In the genomic region with DNA sequence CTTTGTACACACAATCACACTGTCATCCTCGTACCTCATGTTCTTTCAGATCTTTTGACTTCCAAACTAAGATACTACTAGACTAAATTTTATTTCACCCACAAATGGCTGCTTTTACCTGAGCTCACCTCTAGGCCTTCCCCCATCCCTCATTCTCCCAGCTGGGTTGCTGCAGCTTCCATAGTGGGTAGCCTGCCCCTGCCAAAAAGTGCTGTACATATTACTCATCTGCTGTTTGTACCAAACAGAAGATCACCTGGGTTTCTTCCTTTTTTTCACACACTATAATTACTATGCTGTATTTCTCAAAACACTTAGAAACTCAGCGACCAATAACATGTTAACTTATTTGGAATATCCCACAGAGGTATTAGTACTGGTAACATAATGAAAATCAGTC, we compare ENCODE assay signal across 16 cellular contexts.
DNase-seq lines count a peak whose midpoint lies in the region; ATAC-seq and TF ChIP-seq lines count a peak whose summit lies in the region.
"Had no signal": no experiment of that assay in that cellular context is flagged by ENCODE, and none has a peak within 500 bp of the region (broad histone marks: within the 10 kb centered on the region; RNA-seq: fewer than 3 reads in every experiment).

No MANE protein-coding gene starts in this region.

- H3K9me3 Mint-ChIP-seq in endodermal cell (peaks cover 12% of the 10 kb centered on the region), T-cell (peaks cover 0 to 9% (median 6%) of the 10 kb centered on the region in 3 donors)
- peaks cover 3% of the 10 kb centered on the region for H3K9me3 Mint-ChIP-seq in stimulated activated effector memory CD8-positive, alpha-beta T cell treated with anti-CD3 and anti-CD28 coated beads, Interleukin-12 subunit alpha, Interleukin-12 subunit beta, amount 100 ng/mL, for 72 hours

- no peaks in the 10 kb centered on the region for H3F3A ChIP-seq in PC-3 (ENCODE audit: low read length, unreplicated experiment)

- H3K79me2 ChIP-seq in OCI-LY3 (ENCODE audit: low read length) (no peaks in the 10 kb centered on the region), PC-3 (ENCODE audit: low read length) (no peaks in the 10 kb centered on the region)

- no peak for ATAC-seq in PC-3
- ATAC-seq in stimulated activated effector memory CD8-positive, alpha-beta T cell treated with anti-CD3 and anti-CD28 coated beads, Interleukin-12 subunit alpha, Interleukin-12 subunit beta, amount 100 ng/mL, for 72 hours = no peak
- no peak for ATAC-seq in T-cell (replicated peaks in 1 of 4)
- ATAC-seq: CD8-positive, alpha-beta T cell; HCT116 had no signal

- no peak overlapping the region; the same call in 1 of the 2 replicates for H2AFZ ChIP-seq in OCI-LY3 (ENCODE audit: low read depth, low read length)
- no peak overlapping the region for H2AFZ ChIP-seq in PC-3 (ENCODE audit: low read length)

- H3K4me2 ChIP-seq in OCI-LY3 (ENCODE audit: low read length) (peak overlapping the region; percentile 51), PC-3 (ENCODE audit: low read length) (no peak overlapping the region)

- WGBS in endodermal cell (ENCODE audit: insufficient coverage in 1 of 2, insufficient read length in 1 of 2), 2 experiments = 96 to 100% methylated on average over 1 to 2 of the region's 2 CpGs

- H3K36me3 ChIP-seq in OCI-LY3 (replicated peaks; ENCODE audit: low read depth, low read length) (no peaks in the 10 kb centered on the region), PC-3 (ENCODE audit: low read depth, low read length) (no peaks in the 10 kb centered on the region), endodermal cell (ENCODE audit: control insufficient read depth, insufficient read depth, low read length) (no peaks in the 10 kb centered on the region)
- H3K36me3 ChIP-seq: BLaER1 treated with 17β-estradiol and CSF1 and Interleukin-3, amounts not matched to agents 10 nM and 100 nM had no signal

- H4K20me1 ChIP-seq in OCI-LY3 (ENCODE audit: insufficient read depth, low read length) = no peaks in the 10 kb centered on the region
- H4K20me1 ChIP-seq in PC-3 (ENCODE audit: low read length) = no peaks in the 10 kb centered on the region
- H4K20me1 ChIP-seq: BLaER1 treated with 17β-estradiol and CSF1 and Interleukin-3, amounts not matched to agents 10 nM and 100 nM had no signal

- POLR2A ChIA-PET in PC-3 (lab: Charles Lee; ENCODE audit: unreplicated experiment) = no interaction called here
- POLR2A ChIA-PET in T-cell (lab: Charles Lee) = no interaction called here

- H3K27me3 Mint-ChIP-seq in endodermal cell (ENCODE audit: insufficient read depth) (no peaks in the 10 kb centered on the region), T-cell (no peaks in the 10 kb centered on the region)
- H3K27me3 Mint-ChIP-seq: B cell had no signal

- in situ Hi-C loops in G401 (cut with HindIII; ENCODE audit: low sequenced_read_pairs) = no loop called here

- no peaks in the 10 kb centered on the region for H3K9me2 ChIP-seq in PC-3 (replicated peaks; ENCODE audit: low read length)

- H3K4me1 ChIP-seq in OCI-LY3 (ENCODE audit: low read length) (peaks cover 46% of the 10 kb centered on the region), PC-3 (ENCODE audit: insufficient read depth, low read length) (no peaks in the 10 kb centered on the region), endodermal cell (ENCODE audit: control insufficient read depth, insufficient read depth, low read length) (peaks cover 13% of the 10 kb centered on the region)

- peaks cover 5% of the 10 kb centered on the region; the same call in 1 of the 2 replicates for H3K9me3 ChIP-seq in OCI-LY3 (ENCODE audit: insufficient read depth, low read length)
- H3K9me3 ChIP-seq in PC-3 (ENCODE audit: low read length) = no peaks in the 10 kb centered on the region
- peaks cover 12% of the 10 kb centered on the region for H3K9me3 ChIP-seq in endodermal cell (ENCODE audit: control insufficient read depth, low read length)

- peaks cover 23% of the 10 kb centered on the region for H3K4me1 Mint-ChIP-seq in endodermal cell
- H3K4me1 Mint-ChIP-seq in stimulated activated effector memory CD8-positive, alpha-beta T cell treated with anti-CD3 and anti-CD28 coated beads, Interleukin-12 subunit alpha, Interleukin-12 subunit beta, amount 100 ng/mL, for 72 hours = peaks cover 30% of the 10 kb centered on the region
- peaks cover 6 to 18% (median 9%) of the 10 kb centered on the region in 3 donors for H3K4me1 Mint-ChIP-seq in T-cell

- no peak overlapping the region for H3K9ac ChIP-seq in OCI-LY3 (ENCODE audit: low read length)
- H3K9ac ChIP-seq in PC-3 (ENCODE audit: low read length) = no peak overlapping the region
- no peak overlapping the region for H3K9ac ChIP-seq in endodermal cell (ENCODE audit: extremely low read depth, low read length, poor library complexity, severe bottlenecking)
- H3K9ac ChIP-seq: BLaER1 treated with 17β-estradiol and CSF1 and Interleukin-3, amounts not matched to agents 10 nM and 100 nM had no signal

- TF ChIP-seq CTCF in OCI-LY3 (IDR thresholded peaks at IDR 0.05; ENCODE audit: low read depth, low read length) = no peak
- TF ChIP-seq CTCF in PC-3 (conservative IDR thresholded peaks at IDR 0.05; ENCODE audit: low read depth, low read length) = no peak
- TF ChIP-seq CTCF in endodermal cell (conservative IDR thresholded peaks at IDR 0.05) = peak; percentile 36

- H3K4me3 Mint-ChIP-seq in endodermal cell = no peak overlapping the region
- no peak overlapping the region for H3K4me3 Mint-ChIP-seq in stimulated activated effector memory CD8-positive, alpha-beta T cell treated with anti-CD3 and anti-CD28 coated beads, Interleukin-12 subunit alpha, Interleukin-12 subunit beta, amount 100 ng/mL, for 72 hours
- H3K4me3 Mint-ChIP-seq in T-cell = no peak overlapping the region
- H3K4me3 Mint-ChIP-seq: B cell; CD8-positive, alpha-beta T cell; HFFc6 had no signal

- no TSS peak for BruUV-seq in PC-3 (replicated peaks; lab: Mats Ljungman, UMichigan)

- peak; percentile 11 for DNase-seq in PC-3
- no peak for DNase-seq in endodermal cell
- no peak for DNase-seq in stimulated activated effector memory CD8-positive, alpha-beta T cell treated with anti-CD3 and anti-CD28 coated beads, Interleukin-12 subunit alpha, Interleukin-12 subunit beta, amount 100 ng/mL, for 72 hours (ENCODE audit: low spot score in 2 of 2)
- no peak for DNase-seq in T-cell
- DNase-seq in G401 (ENCODE audit: low spot score) = no peak
- DNase-seq: Calu3; CD8-positive, alpha-beta T cell; GDM1; GOT3; H7; HFFc6; IMR-90 had no signal

- H3K36me3 Mint-ChIP-seq in endodermal cell (ENCODE audit: low read depth) (no peaks in the 10 kb centered on the region), T-cell (no peaks in the 10 kb centered on the region)
- H3K36me3 Mint-ChIP-seq in stimulated activated effector memory CD8-positive, alpha-beta T cell treated with anti-CD3 and anti-CD28 coated beads, Interleukin-12 subunit alpha, Interleukin-12 subunit beta, amount 100 ng/mL, for 72 hours = no peaks in the 10 kb centered on the region
- H3K36me3 Mint-ChIP-seq: CD8-positive, alpha-beta T cell had no signal

- H3K27ac Mint-ChIP-seq in endodermal cell = no peak overlapping the region
- H3K27ac Mint-ChIP-seq in stimulated activated effector memory CD8-positive, alpha-beta T cell treated with anti-CD3 and anti-CD28 coated beads, Interleukin-12 subunit alpha, Interleukin-12 subunit beta, amount 100 ng/mL, for 72 hours = peak overlapping the region; percentile 65
- no peak overlapping the region for H3K27ac Mint-ChIP-seq in T-cell
- H3K27ac Mint-ChIP-seq: B cell; CD8-positive, alpha-beta T cell; HFFc6 had no signal

- intact Hi-C loops in PC-3 (cut with micrococcal nuclease) = no loop called here

- H3K27ac ChIP-seq in OCI-LY3 (ENCODE audit: low read length) (no peak overlapping the region; the same call in 1 of the 2 replicates), PC-3 (ENCODE audit: low read length) (no peak overlapping the region), endodermal cell (ENCODE audit: low read depth, low read length) (no peak overlapping the region)
- H3K27ac ChIP-seq: BLaER1 treated with 17β-estradiol and CSF1 and Interleukin-3, amounts not matched to agents 10 nM and 100 nM had no signal

- H3K4me3 ChIP-seq in OCI-LY3 (ENCODE audit: low read length) (no peak overlapping the region), PC-3 (ENCODE audit: low read length) (no peak overlapping the region), endodermal cell (ENCODE audit: low read length) (no peak overlapping the region)
- H3K4me3 ChIP-seq: BLaER1 treated with 17β-estradiol and CSF1 and Interleukin-3, amounts not matched to agents 10 nM and 100 nM had no signal

- no peaks in the 10 kb centered on the region for H3K27me3 ChIP-seq in OCI-LY3 (ENCODE audit: low read depth, low read length)
- no peaks in the 10 kb centered on the region for H3K27me3 ChIP-seq in PC-3 (ENCODE audit: low read length)
- no peaks in the 10 kb centered on the region for H3K27me3 ChIP-seq in endodermal cell (ENCODE audit: control insufficient read depth, insufficient read depth, low read length, poor library complexity, severe bottlenecking)
- H3K27me3 ChIP-seq: BLaER1 treated with 17β-estradiol and CSF1 and Interleukin-3, amounts not matched to agents 10 nM and 100 nM had no signal

- CTCF ChIA-PET in PC-3 (lab: Charles Lee) = no interaction called here
- CTCF ChIA-PET in T-cell (lab: Charles Lee) = no interaction called here
